ENCODE assay signal across 1 cellular context in the genomic region with DNA sequence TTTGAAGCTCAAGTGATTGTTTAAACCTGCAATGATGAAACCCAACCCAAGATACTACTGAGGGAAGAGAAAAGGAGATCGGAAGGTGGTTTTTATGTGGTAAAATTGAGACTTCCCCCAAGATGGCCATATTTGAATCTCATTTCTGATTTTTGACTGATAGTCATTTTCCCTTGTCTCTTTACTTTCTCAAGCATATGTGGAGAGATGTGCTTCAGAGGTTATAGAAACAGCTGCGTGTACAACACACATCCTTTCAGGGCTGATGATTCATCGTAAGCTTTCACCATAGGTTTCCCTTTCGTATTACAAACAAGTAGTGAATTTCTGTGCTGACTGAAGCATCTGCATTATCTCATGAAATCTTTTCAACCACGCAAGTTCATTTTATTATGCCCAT.
TF ChIP-seq lines count a peak whose summit lies in the region.

No MANE protein-coding gene starts in this region.

TF ChIP-seq in GM12878, 131 proteins besides CTCF, POLR2A, EP300 and RAD21 (continued from another document and continues in another):
- TF ChIP-seq CEBPZ (IDR thresholded peaks at IDR 0.05; ENCODE audit: low read depth, low read length), result no peak
- no peak for TF ChIP-seq NFYA (IDR thresholded peaks at IDR 0.05; ENCODE audit: borderline replicate concordance, low read depth, low read length)
- no peak for TF ChIP-seq SPI1 (IDR thresholded peaks at IDR 0.05; ENCODE audit: borderline replicate concordance, insufficient read depth, low read depth, low read length)
- TF ChIP-seq, protein P1, sequence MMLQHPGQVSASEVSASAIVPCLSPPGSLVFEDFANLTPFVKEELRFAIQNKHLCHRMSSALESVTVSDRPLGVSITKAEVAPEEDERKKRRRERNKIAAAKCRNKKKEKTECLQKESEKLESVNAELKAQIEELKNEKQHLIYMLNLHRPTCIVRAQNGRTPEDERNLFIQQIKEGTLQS (IDR thresholded peaks at IDR 0.05; ENCODE audit: borderline replicate concordance, extremely low read depth, low read depth, low read length), result no peak
- TF ChIP-seq, protein P2, sequence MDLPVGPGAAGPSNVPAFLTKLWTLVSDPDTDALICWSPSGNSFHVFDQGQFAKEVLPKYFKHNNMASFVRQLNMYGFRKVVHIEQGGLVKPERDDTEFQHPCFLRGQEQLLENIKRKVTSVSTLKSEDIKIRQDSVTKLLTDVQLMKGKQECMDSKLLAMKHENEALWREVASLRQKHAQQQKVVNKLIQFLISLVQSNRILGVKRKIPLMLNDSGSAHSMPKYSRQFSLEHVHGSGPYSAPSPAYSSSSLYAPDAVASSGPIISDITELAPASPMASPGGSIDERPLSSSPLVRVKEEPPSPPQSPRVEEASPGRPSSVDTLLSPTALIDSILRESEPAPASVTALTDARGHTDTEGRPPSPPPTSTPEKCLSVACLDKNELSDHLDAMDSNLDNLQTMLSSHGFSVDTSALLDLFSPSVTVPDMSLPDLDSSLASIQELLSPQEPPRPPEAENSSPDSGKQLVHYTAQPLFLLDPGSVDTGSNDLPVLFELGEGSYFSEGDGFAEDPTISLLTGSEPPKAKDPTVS (IDR thresholded peaks at IDR 0.05; ENCODE audit: low read depth, low read length), result no peak
- TF ChIP-seq KAT2A (conservative IDR thresholded peaks at IDR 0.05; ENCODE audit: control insufficient read depth, low read depth, low read length), result no peak
- TF ChIP-seq NFXL1 (IDR thresholded peaks at IDR 0.05; ENCODE audit: borderline replicate concordance), result no peak
- no peak for TF ChIP-seq ZBTB33 (IDR thresholded peaks at IDR 0.05)
- TF ChIP-seq JUND (IDR thresholded peaks at IDR 0.05; ENCODE audit: low read depth, low read length), result no peak; the same call in 1 of the 2 replicates
- TF ChIP-seq RB1 (IDR thresholded peaks at IDR 0.05; ENCODE audit: borderline replicate concordance), result no peak
- TF ChIP-seq SKIL (IDR thresholded peaks at IDR 0.05; ENCODE audit: low read depth, poor library complexity, severe bottlenecking), result no peak
- peak; percentile 16 for TF ChIP-seq SP1 (IDR thresholded peaks at IDR 0.05; ENCODE audit: low read depth, low read length)
- no peak for TF ChIP-seq NR2F1 (conservative IDR thresholded peaks at IDR 0.05)
- no peak for TF ChIP-seq CHD2 (IDR thresholded peaks at IDR 0.05; ENCODE audit: borderline replicate concordance, low read depth, low read length)
- no peak for TF ChIP-seq EGR1 (IDR thresholded peaks at IDR 0.05; ENCODE audit: borderline replicate concordance in 1 of 2, low read depth in 2 of 2, low read length in 2 of 2)
- TF ChIP-seq, protein P3, sequence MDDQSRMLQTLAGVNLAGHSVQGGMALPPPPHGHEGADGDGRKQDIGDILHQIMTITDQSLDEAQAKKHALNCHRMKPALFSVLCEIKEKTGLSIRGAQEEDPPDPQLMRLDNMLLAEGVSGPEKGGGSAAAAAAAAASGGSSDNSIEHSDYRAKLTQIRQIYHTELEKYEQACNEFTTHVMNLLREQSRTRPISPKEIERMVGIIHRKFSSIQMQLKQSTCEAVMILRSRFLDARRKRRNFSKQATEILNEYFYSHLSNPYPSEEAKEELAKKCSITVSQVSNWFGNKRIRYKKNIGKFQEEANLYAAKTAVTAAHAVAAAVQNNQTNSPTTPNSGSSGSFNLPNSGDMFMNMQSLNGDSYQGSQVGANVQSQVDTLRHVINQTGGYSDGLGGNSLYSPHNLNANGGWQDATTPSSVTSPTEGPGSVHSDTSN (IDR thresholded peaks at IDR 0.05; ENCODE audit: insufficient replicate concordance, low read depth, low read length), result no peak
- TF ChIP-seq SUZ12 (IDR thresholded peaks at IDR 0.05; ENCODE audit: unreplicated experiment), result no peak
- no peak for TF ChIP-seq POLR2AphosphoS5 (IDR thresholded peaks at IDR 0.05; ENCODE audit: low read length)
- no peak for TF ChIP-seq CHD4 (IDR thresholded peaks at IDR 0.05)
- TF ChIP-seq ZNF274 (IDR thresholded peaks at IDR 0.05; ENCODE audit: insufficient read depth, insufficient read length), result no peak
- TF ChIP-seq BACH1 (IDR thresholded peaks at IDR 0.05; ENCODE audit: borderline replicate concordance), result no peak
- TF ChIP-seq PAX5 (IDR thresholded peaks at IDR 0.05; ENCODE audit: borderline replicate concordance, low read depth, low read length), result no peak
- no peak for TF ChIP-seq ZNF207 (IDR thresholded peaks at IDR 0.05; ENCODE audit: borderline replicate concordance)
- no peak for TF ChIP-seq BRCA1 (IDR thresholded peaks at IDR 0.05; ENCODE audit: low read depth, low read length)
- TF ChIP-seq ATF7 (IDR thresholded peaks at IDR 0.05; ENCODE audit: low read depth), result peak; percentile 64
- TF ChIP-seq PKNOX1 (IDR thresholded peaks at IDR 0.05), result peak; percentile 62; the same call in 1 of the 2 replicates
- peak; percentile 64 for TF ChIP-seq RUNX3 (IDR thresholded peaks at IDR 0.05; ENCODE audit: low read length)
- no peak; the same call in 1 of the 2 replicates for TF ChIP-seq RFX5 (IDR thresholded peaks at IDR 0.05; ENCODE audit: low read depth, low read length)
- TF ChIP-seq SIN3A (IDR thresholded peaks at IDR 0.05; ENCODE audit: low read depth, low read length), result no peak
- no peak for TF ChIP-seq ZBTB40 (IDR thresholded peaks at IDR 0.05; ENCODE audit: borderline replicate concordance)
- TF ChIP-seq RBBP5 (conservative IDR thresholded peaks at IDR 0.05), result no peak
- TF ChIP-seq NKRF (conservative IDR thresholded peaks at IDR 0.05), result no peak
- TF ChIP-seq SMARCA5 (IDR thresholded peaks at IDR 0.05), result no peak
- TF ChIP-seq SREBF2 (IDR thresholded peaks at IDR 0.05; ENCODE audit: low read length), result no peak
- TF ChIP-seq DPF2 (IDR thresholded peaks at IDR 0.05), result 0 out of 2 replicates have a peak, but pooled peaks have one; percentile 37
- TF ChIP-seq NBN (IDR thresholded peaks at IDR 0.05), result 0 out of 2 replicates have a peak, but pooled peaks have one; percentile 30
